Comparison of ENCODE assay signal across 1 cellular context in genomic region chr2:47607315-47608061, GRCh38.
TF ChIP-seq lines count a peak whose summit lies in the region.

No MANE protein-coding gene starts in this region.

TF ChIP-seq in GM23338, 12 proteins besides CTCF, POLR2A, EP300 and RAD21 (continued from another document):
- TF ChIP-seq REST (IDR thresholded peaks at IDR 0.05; ENCODE audit: unreplicated experiment) (no peak), STAT1 (IDR thresholded peaks at IDR 0.05; ENCODE audit: unreplicated experiment) (no peak), EZH2 (IDR thresholded peaks at IDR 0.05; ENCODE audit: low read depth, unreplicated experiment) (no peak), ZNF114 (CRISPR knock-in tag; IDR thresholded peaks at IDR 0.05) (no peak), POLR2AphosphoS5 (IDR thresholded peaks at IDR 0.05; ENCODE audit: low read depth) (no peak), ZNF331 (CRISPR knock-in tag; IDR thresholded peaks at IDR 0.05; ENCODE audit: low read depth) (no peak), JUNB (IDR thresholded peaks at IDR 0.05; ENCODE audit: unreplicated experiment) (no peak), ZNF462 (CRISPR knock-in tag; IDR thresholded peaks at IDR 0.05) (no peak)
TF ChIP-seq in GM23338: peak in this region for 0.
